In the genomic region with DNA sequence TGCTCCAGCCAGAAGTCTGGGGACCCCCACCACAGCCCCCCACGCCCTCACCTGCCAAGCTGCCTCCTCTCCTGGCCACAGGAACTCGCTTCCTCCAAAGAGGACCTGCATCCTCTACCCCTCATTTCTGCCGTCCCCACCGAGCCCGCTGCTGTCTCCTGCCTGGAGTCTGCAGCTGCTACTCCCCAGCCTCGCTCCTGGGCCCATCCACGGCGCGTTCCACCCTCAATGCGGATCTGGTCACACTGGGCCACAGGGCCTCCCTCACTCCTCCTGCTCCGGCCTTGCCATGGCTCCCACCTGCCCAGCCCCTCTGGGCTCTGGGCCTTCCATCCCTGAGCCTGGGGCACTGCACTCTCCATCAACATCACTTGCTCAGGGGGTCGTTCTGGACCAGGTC, we compare ENCODE assay signal across 1 cellular context.
TF ChIP-seq lines count a peak whose summit lies in the region.

No MANE protein-coding gene starts in this region.

TF ChIP-seq in GM12878, 131 proteins besides CTCF, POLR2A, EP300 and RAD21:
- TF ChIP-seq NR2C2 (IDR thresholded peaks at IDR 0.05; ENCODE audit: borderline replicate concordance, control insufficient read depth, insufficient read length, low read depth): no peak
- no peak for TF ChIP-seq SPI1 (IDR thresholded peaks at IDR 0.05; ENCODE audit: borderline replicate concordance, insufficient read depth, low read depth, low read length)
- TF ChIP-seq GATAD2B (conservative IDR thresholded peaks at IDR 0.05; ENCODE audit: low read depth): no peak
- TF ChIP-seq, protein P1, sequence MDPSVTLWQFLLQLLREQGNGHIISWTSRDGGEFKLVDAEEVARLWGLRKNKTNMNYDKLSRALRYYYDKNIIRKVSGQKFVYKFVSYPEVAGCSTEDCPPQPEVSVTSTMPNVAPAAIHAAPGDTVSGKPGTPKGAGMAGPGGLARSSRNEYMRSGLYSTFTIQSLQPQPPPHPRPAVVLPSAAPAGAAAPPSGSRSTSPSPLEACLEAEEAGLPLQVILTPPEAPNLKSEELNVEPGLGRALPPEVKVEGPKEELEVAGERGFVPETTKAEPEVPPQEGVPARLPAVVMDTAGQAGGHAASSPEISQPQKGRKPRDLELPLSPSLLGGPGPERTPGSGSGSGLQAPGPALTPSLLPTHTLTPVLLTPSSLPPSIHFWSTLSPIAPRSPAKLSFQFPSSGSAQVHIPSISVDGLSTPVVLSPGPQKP (IDR thresholded peaks at IDR 0.05; ENCODE audit: low read depth, low read length): no peak
- TF ChIP-seq, protein P2, sequence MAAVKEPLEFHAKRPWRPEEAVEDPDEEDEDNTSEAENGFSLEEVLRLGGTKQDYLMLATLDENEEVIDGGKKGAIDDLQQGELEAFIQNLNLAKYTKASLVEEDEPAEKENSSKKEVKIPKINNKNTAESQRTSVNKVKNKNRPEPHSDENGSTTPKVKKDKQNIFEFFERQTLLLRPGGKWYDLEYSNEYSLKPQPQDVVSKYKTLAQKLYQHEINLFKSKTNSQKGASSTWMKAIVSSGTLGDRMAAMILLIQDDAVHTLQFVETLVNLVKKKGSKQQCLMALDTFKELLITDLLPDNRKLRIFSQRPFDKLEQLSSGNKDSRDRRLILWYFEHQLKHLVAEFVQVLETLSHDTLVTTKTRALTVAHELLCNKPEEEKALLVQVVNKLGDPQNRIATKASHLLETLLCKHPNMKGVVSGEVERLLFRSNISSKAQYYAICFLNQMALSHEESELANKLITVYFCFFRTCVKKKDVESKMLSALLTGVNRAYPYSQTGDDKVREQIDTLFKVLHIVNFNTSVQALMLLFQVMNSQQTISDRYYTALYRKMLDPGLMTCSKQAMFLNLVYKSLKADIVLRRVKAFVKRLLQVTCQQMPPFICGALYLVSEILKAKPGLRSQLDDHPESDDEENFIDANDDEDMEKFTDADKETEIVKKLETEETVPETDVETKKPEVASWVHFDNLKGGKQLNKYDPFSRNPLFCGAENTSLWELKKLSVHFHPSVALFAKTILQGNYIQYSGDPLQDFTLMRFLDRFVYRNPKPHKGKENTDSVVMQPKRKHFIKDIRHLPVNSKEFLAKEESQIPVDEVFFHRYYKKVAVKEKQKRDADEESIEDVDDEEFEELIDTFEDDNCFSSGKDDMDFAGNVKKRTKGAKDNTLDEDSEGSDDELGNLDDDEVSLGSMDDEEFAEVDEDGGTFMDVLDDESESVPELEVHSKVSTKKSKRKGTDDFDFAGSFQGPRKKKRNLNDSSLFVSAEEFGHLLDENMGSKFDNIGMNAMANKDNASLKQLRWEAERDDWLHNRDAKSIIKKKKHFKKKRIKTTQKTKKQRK (IDR thresholded peaks at IDR 0.05; ENCODE audit: low read depth, low read length): no peak
- TF ChIP-seq ETV6 (conservative IDR thresholded peaks at IDR 0.05 in 1 of 2, IDR thresholded peaks at IDR 0.05 in 1 of 2; ENCODE audit: borderline replicate concordance in 1 of 2, low read depth in 1 of 2): no peak
- TF ChIP-seq, protein P3, sequence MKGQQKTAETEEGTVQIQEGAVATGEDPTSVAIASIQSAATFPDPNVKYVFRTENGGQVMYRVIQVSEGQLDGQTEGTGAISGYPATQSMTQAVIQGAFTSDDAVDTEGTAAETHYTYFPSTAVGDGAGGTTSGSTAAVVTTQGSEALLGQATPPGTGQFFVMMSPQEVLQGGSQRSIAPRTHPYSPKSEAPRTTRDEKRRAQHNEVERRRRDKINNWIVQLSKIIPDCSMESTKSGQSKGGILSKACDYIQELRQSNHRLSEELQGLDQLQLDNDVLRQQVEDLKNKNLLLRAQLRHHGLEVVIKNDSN (IDR thresholded peaks at IDR 0.05; ENCODE audit: borderline replicate concordance, extremely low read length, insufficient read depth, low read depth, low read length): no peak
- TF ChIP-seq SREBF2 (IDR thresholded peaks at IDR 0.05; ENCODE audit: low read length): no peak
- no peak for TF ChIP-seq BRCA1 (IDR thresholded peaks at IDR 0.05; ENCODE audit: low read depth, low read length)
- TF ChIP-seq, protein P4, sequence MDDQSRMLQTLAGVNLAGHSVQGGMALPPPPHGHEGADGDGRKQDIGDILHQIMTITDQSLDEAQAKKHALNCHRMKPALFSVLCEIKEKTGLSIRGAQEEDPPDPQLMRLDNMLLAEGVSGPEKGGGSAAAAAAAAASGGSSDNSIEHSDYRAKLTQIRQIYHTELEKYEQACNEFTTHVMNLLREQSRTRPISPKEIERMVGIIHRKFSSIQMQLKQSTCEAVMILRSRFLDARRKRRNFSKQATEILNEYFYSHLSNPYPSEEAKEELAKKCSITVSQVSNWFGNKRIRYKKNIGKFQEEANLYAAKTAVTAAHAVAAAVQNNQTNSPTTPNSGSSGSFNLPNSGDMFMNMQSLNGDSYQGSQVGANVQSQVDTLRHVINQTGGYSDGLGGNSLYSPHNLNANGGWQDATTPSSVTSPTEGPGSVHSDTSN (IDR thresholded peaks at IDR 0.05; ENCODE audit: insufficient replicate concordance, low read depth, low read length): no peak
- TF ChIP-seq, protein P5, sequence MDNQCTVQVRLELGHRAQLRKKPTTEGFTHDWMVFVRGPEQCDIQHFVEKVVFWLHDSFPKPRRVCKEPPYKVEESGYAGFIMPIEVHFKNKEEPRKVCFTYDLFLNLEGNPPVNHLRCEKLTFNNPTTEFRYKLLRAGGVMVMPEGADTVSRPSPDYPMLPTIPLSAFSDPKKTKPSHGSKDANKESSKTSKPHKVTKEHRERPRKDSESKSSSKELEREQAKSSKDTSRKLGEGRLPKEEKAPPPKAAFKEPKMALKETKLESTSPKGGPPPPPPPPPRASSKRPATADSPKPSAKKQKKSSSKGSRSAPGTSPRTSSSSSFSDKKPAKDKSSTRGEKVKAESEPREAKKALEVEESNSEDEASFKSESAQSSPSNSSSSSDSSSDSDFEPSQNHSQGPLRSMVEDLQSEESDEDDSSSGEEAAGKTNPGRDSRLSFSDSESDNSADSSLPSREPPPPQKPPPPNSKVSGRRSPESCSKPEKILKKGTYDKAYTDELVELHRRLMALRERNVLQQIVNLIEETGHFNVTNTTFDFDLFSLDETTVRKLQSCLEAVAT (IDR thresholded peaks at IDR 0.05): no peak
- no peak for TF ChIP-seq ZSCAN29 (IDR thresholded peaks at IDR 0.05)
- TF ChIP-seq ASH2L (IDR thresholded peaks at IDR 0.05; ENCODE audit: borderline replicate concordance, low read depth): no peak
- no peak for TF ChIP-seq SMC3 (IDR thresholded peaks at IDR 0.05; ENCODE audit: borderline replicate concordance, low read length)
